Comparison of ENCODE assay signal across 14 cellular contexts in genomic region chr10:60479305-60480020, GRCh38.
A peak's percentile ranks its signal among the peaks of the same experiment; 100 is the strongest.
DNase-seq lines count a peak whose midpoint lies in the region; ATAC-seq and TF ChIP-seq lines count a peak whose summit lies in the region.
"Had no signal": no experiment of that assay in that cellular context is flagged by ENCODE, and none has a peak within 500 bp of the region (broad histone marks: within the 10 kb centered on the region; RNA-seq: fewer than 3 reads in every experiment).

No MANE protein-coding gene starts in this region.

- no peaks in the 10 kb centered on the region for H3K36me3 Mint-ChIP-seq in MCF 10A (ENCODE audit: insufficient read depth, unreplicated experiment)

- H3K9me3 Mint-ChIP-seq in MCF 10A (ENCODE audit: unreplicated experiment): no peaks in the 10 kb centered on the region
- H3K9me3 Mint-ChIP-seq: activated B cell treated with CpG ODN at 0.5 μM for 24 hours; activated naive CD8-positive, alpha-beta T cell treated with anti-CD3 and anti-CD28 coated beads, Interleukin-2, amount 50 U/mL, for 24 hours; dendritic cell treated with granulocyte-macrophage colony-stimulating factor and Interleukin-4, amounts not matched to agents 40 ng/mL and 50 ng/mL, for 4 days had no signal

- no TSS peak for BruUV-seq in MCF 10A (replicated peaks; lab: Mats Ljungman, UMichigan)

- no peak for TF ChIP-seq CTCF in MCF 10A (IDR thresholded peaks at IDR 0.05; ENCODE audit: unreplicated experiment)
- no peak for TF ChIP-seq CTCF in breast epithelium (IDR thresholded peaks at IDR 0.05)
- TF ChIP-seq CTCF in SK-N-SH (IDR thresholded peaks at IDR 0.05): no peak
- no peak for TF ChIP-seq CTCF in esophagus squamous epithelium (IDR thresholded peaks at IDR 0.05)
- TF ChIP-seq CTCF in tibial nerve (IDR thresholded peaks at IDR 0.05): no peak
- no peak for TF ChIP-seq CTCF in adrenal gland (IDR thresholded peaks at IDR 0.05)

- H2AFZ ChIP-seq in SK-N-SH (ENCODE audit: low read depth): no peak overlapping the region

- no peaks in the 10 kb centered on the region for H3K27me3 Mint-ChIP-seq in MCF 10A (ENCODE audit: insufficient read depth, unreplicated experiment)
- H3K27me3 Mint-ChIP-seq: activated B cell treated with CpG ODN at 0.5 μM for 24 hours had no signal

- POLR2A ChIA-PET in MCF 10A (lab: Yijun Ruan, JAX) (interaction anchor here (1.1 to 2.6 kb wide), 6 partner anchors 9 to 281 kb away, joined by 3 to 11 read pairs (median 4); no protein-coding TSS in a partner anchor), SK-N-SH (lab: Yijun Ruan, JAX) (no interaction called here)

- H3K79me2 ChIP-seq in SK-N-SH (ENCODE audit: insufficient read depth): no peaks in the 10 kb centered on the region

- H3K27me3 ChIP-seq in breast epithelium (no peaks in the 10 kb centered on the region), SK-N-SH (ENCODE audit: insufficient read depth) (no peaks in the 10 kb centered on the region), esophagus squamous epithelium (no peaks in the 10 kb centered on the region), tibial nerve (no peaks in the 10 kb centered on the region), adrenal gland (no peaks in the 10 kb centered on the region)
- H3K27me3 ChIP-seq: ovary, upper lobe of left lung had no signal

- intact Hi-C loops in MCF 10A (cut with micrococcal nuclease) (no loop called here), breast epithelium (cut with DNase I; ENCODE audit: low total_unique reads) (no loop called here), esophagus squamous epithelium (cut with DNase I) (no loop called here), adrenal gland (cut with DNase I) (no loop called here)

- DNase-seq in MCF 10A (ENCODE audit: unreplicated experiment) (peak; percentile 61), breast epithelium (ENCODE audit: low spot score in 2 of 2) (no peak), SK-N-SH (no peak), esophagus squamous epithelium (lab: John Stamatoyannopoulos, UW) (no peak), tibial nerve (ENCODE audit: low spot score in 2 of 2) (no peak), HCEC 1CT (no peak), adrenal gland (no peak)
- DNase-seq: activated B cell treated with CpG ODN at 0.5 μM for 24 hours; activated CD8-positive, alpha-beta memory T cell treated with anti-CD3 and anti-CD28 coated beads, Interleukin-2, amount 50 U/mL, for 4 hours; activated naive CD8-positive, alpha-beta T cell treated with anti-CD3 and anti-CD28 coated beads, Interleukin-2, amount 50 U/mL, for 24 hours; ovary; upper lobe of left lung had no signal

- no peaks in the 10 kb centered on the region for H4K20me1 ChIP-seq in SK-N-SH (ENCODE audit: insufficient read depth)

- 77% methylated on average over 4 of the region's 4 CpGs for WGBS in SK-N-SH (ENCODE audit: low lambda C conversion rate)
- 44 to 46% methylated on average over 4 of the region's 4 CpGs for WGBS in esophagus squamous epithelium, 2 donors
- 71 to 75% methylated on average over 4 of the region's 4 CpGs for WGBS in tibial nerve, 2 donors
- 83 to 90% (median 87%) methylated on average over 4 of the region's 4 CpGs for WGBS in adrenal gland, 4 donors

- ATAC-seq in GM19328 (IDR thresholded peaks at IDR 0.05; ENCODE audit: unreplicated experiment): no peak
- ATAC-seq: activated naive CD8-positive, alpha-beta T cell treated with anti-CD3 and anti-CD28 coated beads, Interleukin-2, amount 50 U/mL, for 24 hours had no signal

- no peak overlapping the region for H3K27ac ChIP-seq in breast epithelium
- H3K27ac ChIP-seq in SK-N-SH (ENCODE audit: low read depth in 2 of 2, low read length in 1 of 2): peak overlapping the region in 1 of 2 experiments; percentile 76; a peak in 3 of 4 replicates
- H3K27ac ChIP-seq in esophagus squamous epithelium: peak overlapping the region in 3 of 4 donors; percentile 2 to 55 (median 37)
- H3K27ac ChIP-seq in tibial nerve: peak overlapping the region in 3 of 4 donors; percentile 31 to 86 (median 71)
- no peak overlapping the region for H3K27ac ChIP-seq in adrenal gland
- H3K27ac ChIP-seq: ovary, upper lobe of left lung had no signal

- peak overlapping the region; percentile 81 for H3K27ac Mint-ChIP-seq in MCF 10A (ENCODE audit: low read depth, unreplicated experiment)
- H3K27ac Mint-ChIP-seq: activated B cell treated with CpG ODN at 0.5 μM for 24 hours; activated naive CD8-positive, alpha-beta T cell treated with anti-CD3 and anti-CD28 coated beads, Interleukin-2, amount 50 U/mL, for 24 hours; dendritic cell treated with granulocyte-macrophage colony-stimulating factor and Interleukin-4, amounts not matched to agents 40 ng/mL and 50 ng/mL, for 4 days had no signal

- peaks cover 27% of the 10 kb centered on the region for H3K4me1 Mint-ChIP-seq in MCF 10A (ENCODE audit: insufficient read depth, unreplicated experiment)
- H3K4me1 Mint-ChIP-seq: activated B cell treated with CpG ODN at 0.5 μM for 24 hours; activated naive CD8-positive, alpha-beta T cell treated with anti-CD3 and anti-CD28 coated beads, Interleukin-2, amount 50 U/mL, for 24 hours had no signal

- H3K9me2 ChIP-seq in SK-N-SH: no peaks in the 10 kb centered on the region

- TF ChIP-seq POLR2A in breast epithelium (IDR thresholded peaks at IDR 0.05) (no peak), esophagus squamous epithelium (IDR thresholded peaks at IDR 0.05) (no peak), tibial nerve (IDR thresholded peaks at IDR 0.05) (no peak), adrenal gland (IDR thresholded peaks at IDR 0.05) (no peak)

- CTCF ChIA-PET in MCF 10A (lab: Yijun Ruan, JAX): interaction anchor here (0.9 to 2.4 kb wide), 3 partner anchors 36 to 176 kb away, joined by 3 to 7 read pairs (median 7); no protein-coding TSS in a partner anchor
- CTCF ChIA-PET in SK-N-SH (lab: Yijun Ruan, JAX): interaction anchor here (1.1 kb wide), 1 partner anchor 10 kb away, joined by 3 read pairs; no protein-coding TSS in a partner anchor

- peaks cover 0 to 4% of the 10 kb centered on the region in 2 donors for H3K4me1 ChIP-seq in breast epithelium
- H3K4me1 ChIP-seq in SK-N-SH (ENCODE audit: control insufficient read depth in 1 of 2, insufficient read depth in 2 of 2, low read depth in 1 of 2, low read length in 1 of 2): peaks cover 4 to 36% of the 10 kb centered on the region in 2 experiments
- H3K4me1 ChIP-seq in esophagus squamous epithelium: peaks cover 0 to 35% (median 5%) of the 10 kb centered on the region in 3 donors
- H3K4me1 ChIP-seq in tibial nerve: no peaks in the 10 kb centered on the region
- no peaks in the 10 kb centered on the region for H3K4me1 ChIP-seq in adrenal gland (replicated peaks in 1 of 2)
- H3K4me1 ChIP-seq: upper lobe of left lung had no signal

- no peak for TF ChIP-seq RAD21 in SK-N-SH (IDR thresholded peaks at IDR 0.05; ENCODE audit: low read length)

- H3K9me3 ChIP-seq in breast epithelium (no peaks in the 10 kb centered on the region), SK-N-SH (no peaks in the 10 kb centered on the region), esophagus squamous epithelium (no peaks in the 10 kb centered on the region), tibial nerve (no peaks in the 10 kb centered on the region), adrenal gland (replicated peaks in 1 of 3) (no peaks in the 10 kb centered on the region)
- H3K9me3 ChIP-seq: ovary, upper lobe of left lung had no signal

- peaks cover 20% of the 10 kb centered on the region for H3F3A ChIP-seq in SK-N-SH (replicated peaks; ENCODE audit: insufficient read depth)

- H3K9ac ChIP-seq in SK-N-SH: no peak overlapping the region

- TF ChIP-seq EP300 in SK-N-SH (IDR thresholded peaks at IDR 0.05; ENCODE audit: borderline replicate concordance in 1 of 2, low read depth in 1 of 2, low read length in 1 of 2) (no peak), tibial nerve (IDR thresholded peaks at IDR 0.05) (no peak)

- H3K4me3 Mint-ChIP-seq in MCF 10A (ENCODE audit: unreplicated experiment): no peak overlapping the region
- H3K4me3 Mint-ChIP-seq: activated B cell treated with CpG ODN at 0.5 μM for 24 hours; activated naive CD8-positive, alpha-beta T cell treated with anti-CD3 and anti-CD28 coated beads, Interleukin-2, amount 50 U/mL, for 24 hours; dendritic cell treated with granulocyte-macrophage colony-stimulating factor and Interleukin-4, amounts not matched to agents 40 ng/mL and 50 ng/mL, for 4 days had no signal

- H3K36me3 ChIP-seq in breast epithelium: no peaks in the 10 kb centered on the region
- no peaks in the 10 kb centered on the region for H3K36me3 ChIP-seq in SK-N-SH (replicated peaks in 1 of 2; ENCODE audit: control insufficient read depth in 1 of 2, insufficient read depth in 2 of 2, low read length in 1 of 2)
- no peaks in the 10 kb centered on the region for H3K36me3 ChIP-seq in esophagus squamous epithelium
- no peaks in the 10 kb centered on the region for H3K36me3 ChIP-seq in tibial nerve
- H3K36me3 ChIP-seq in adrenal gland (replicated peaks in 1 of 2): no peaks in the 10 kb centered on the region
- H3K36me3 ChIP-seq: ovary, upper lobe of left lung had no signal

- H3K4me2 ChIP-seq in SK-N-SH: 0 out of 2 replicates have a peak overlapping the region, but pooled peaks have one; percentile 45

- H3K4me3 ChIP-seq in breast epithelium (no peak overlapping the region), SK-N-SH (ENCODE audit: low read depth in 2 of 2, low read length in 1 of 2) (no peak overlapping the region), esophagus squamous epithelium (no peak overlapping the region), tibial nerve (no peak overlapping the region), adrenal gland (no peak overlapping the region)
- H3K4me3 ChIP-seq: ovary, upper lobe of left lung had no signal

TF ChIP-seq in SK-N-SH, 30 proteins besides CTCF, POLR2A, EP300 and RAD21 (continues in another document):
- TF ChIP-seq EZH2phosphoT487 (IDR thresholded peaks at IDR 0.05; ENCODE audit: borderline replicate concordance, low read depth): no peak
- TF ChIP-seq FOXM1 (IDR thresholded peaks at IDR 0.05; ENCODE audit: low read depth): no peak
- no peak for TF ChIP-seq YY1 (IDR thresholded peaks at IDR 0.05; ENCODE audit: low read depth)
- TF ChIP-seq MXI1 (IDR thresholded peaks at IDR 0.05; ENCODE audit: low read depth, low read length): no peak
- TF ChIP-seq RCOR1 (IDR thresholded peaks at IDR 0.05; ENCODE audit: low read length): no peak
- TF ChIP-seq, protein P1, sequence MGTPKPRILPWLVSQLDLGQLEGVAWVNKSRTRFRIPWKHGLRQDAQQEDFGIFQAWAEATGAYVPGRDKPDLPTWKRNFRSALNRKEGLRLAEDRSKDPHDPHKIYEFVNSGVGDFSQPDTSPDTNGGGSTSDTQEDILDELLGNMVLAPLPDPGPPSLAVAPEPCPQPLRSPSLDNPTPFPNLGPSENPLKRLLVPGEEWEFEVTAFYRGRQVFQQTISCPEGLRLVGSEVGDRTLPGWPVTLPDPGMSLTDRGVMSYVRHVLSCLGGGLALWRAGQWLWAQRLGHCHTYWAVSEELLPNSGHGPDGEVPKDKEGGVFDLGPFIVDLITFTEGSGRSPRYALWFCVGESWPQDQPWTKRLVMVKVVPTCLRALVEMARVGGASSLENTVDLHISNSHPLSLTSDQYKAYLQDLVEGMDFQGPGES (IDR thresholded peaks at IDR 0.05; ENCODE audit: low read depth, low read length): no peak
- TF ChIP-seq ELF1 (IDR thresholded peaks at IDR 0.05): no peak

Comparison
In these comparisons a context has a peak if more than half of its experiments do, and no peak if none do; other contexts are left out.
1. H3K27ac ChIP-seq: peak in esophagus squamous epithelium (3 of 4) and tibial nerve (3 of 4); none in breast epithelium (0 of 2) and adrenal gland (0 of 5).